In the genomic region with DNA sequence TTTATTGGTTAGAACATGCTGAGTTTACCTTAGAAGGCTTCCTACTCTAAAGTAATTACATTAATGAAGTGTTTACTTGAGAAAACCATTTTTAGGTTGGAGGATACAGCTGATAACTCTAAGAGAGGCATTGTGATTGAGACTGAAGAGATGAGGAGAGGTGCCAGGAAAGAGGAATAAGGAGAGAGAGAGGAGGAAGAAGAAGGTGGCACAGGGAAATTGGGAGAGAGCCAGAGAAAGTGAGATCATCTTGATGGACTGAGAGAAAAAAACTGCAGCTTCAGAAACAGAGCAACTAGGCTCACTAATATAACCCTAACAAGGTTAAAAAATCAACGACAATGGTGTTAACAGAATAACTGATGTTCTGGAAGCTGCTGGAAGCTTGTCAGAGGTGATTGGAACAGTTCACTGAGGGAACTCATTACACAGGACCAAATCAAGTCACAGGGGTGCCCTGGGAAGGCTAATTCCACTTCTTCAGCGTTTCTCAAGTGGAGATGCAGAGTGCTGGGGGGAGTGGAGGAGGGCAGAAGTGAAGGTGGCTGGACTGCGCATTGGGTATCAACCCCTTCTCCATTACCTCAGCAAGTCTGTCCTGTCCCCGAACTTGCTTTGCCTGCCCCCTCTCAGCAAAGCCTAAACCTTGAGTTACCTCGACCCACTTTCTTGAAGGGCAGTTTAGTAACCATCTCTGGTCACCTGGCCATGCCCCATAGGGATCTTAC, we compare ENCODE assay signal across 1 cellular context.
TF ChIP-seq lines count a peak whose summit lies in the region.

No MANE protein-coding gene starts in this region.

TF ChIP-seq in HEK293, 187 proteins besides CTCF, POLR2A, EP300 and RAD21 (continued from another document and continues in another):
- TF ChIP-seq, protein P1, sequence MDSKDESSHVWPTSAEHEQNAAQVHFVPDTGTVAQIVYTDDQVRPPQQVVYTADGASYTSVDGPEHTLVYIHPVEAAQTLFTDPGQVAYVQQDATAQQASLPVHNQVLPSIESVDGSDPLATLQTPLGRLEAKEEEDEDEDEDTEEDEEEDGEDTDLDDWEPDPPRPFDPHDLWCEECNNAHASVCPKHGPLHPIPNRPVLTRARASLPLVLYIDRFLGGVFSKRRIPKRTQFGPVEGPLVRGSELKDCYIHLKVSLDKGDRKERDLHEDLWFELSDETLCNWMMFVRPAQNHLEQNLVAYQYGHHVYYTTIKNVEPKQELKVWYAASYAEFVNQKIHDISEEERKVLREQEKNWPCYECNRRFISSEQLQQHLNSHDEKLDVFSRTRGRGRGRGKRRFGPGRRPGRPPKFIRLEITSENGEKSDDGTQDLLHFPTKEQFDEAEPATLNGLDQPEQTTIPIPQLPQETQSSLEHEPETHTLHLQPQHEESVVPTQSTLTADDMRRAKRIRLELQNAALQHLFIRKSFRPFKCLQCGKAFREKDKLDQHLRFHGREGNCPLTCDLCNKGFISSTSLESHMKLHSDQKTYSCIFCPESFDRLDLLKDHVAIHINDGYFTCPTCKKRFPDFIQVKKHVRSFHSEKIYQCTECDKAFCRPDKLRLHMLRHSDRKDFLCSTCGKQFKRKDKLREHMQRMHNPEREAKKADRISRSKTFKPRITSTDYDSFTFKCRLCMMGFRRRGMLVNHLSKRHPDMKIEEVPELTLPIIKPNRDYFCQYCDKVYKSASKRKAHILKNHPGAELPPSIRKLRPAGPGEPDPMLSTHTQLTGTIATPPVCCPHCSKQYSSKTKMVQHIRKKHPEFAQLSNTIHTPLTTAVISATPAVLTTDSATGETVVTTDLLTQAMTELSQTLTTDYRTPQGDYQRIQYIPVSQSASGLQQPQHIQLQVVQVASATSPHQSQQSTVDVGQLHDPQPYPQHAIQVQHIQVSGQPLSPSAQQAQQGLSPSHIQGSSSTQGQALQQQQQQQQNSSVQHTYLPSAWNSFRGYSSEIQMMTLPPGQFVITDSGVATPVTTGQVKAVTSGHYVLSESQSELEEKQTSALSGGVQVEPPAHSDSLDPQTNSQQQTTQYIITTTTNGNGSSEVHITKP (tag by site-specific recombination; IDR thresholded peaks at IDR 0.05) = peak; percentile 91
- TF ChIP-seq ZXDB (tag by site-specific recombination; IDR thresholded peaks at IDR 0.05) = 0 out of 2 replicates have a peak, but pooled peaks have one; percentile 23
- TF ChIP-seq ZFP41 (tag by site-specific recombination; IDR thresholded peaks at IDR 0.05; ENCODE audit: borderline replicate concordance) = no peak
- TF ChIP-seq ZNF433 (tag by site-specific recombination; IDR thresholded peaks at IDR 0.05; ENCODE audit: low read depth) = no peak
- peak; percentile 60 for TF ChIP-seq ZBTB17 (tag by site-specific recombination; IDR thresholded peaks at IDR 0.05)
- no peak for TF ChIP-seq ZNF169 (tag by site-specific recombination; IDR thresholded peaks at IDR 0.05)
- TF ChIP-seq ZNF561 (tag by site-specific recombination; IDR thresholded peaks at IDR 0.05; ENCODE audit: borderline replicate concordance) = no peak
- TF ChIP-seq KLF7 (tag by site-specific recombination; IDR thresholded peaks at IDR 0.05; ENCODE audit: borderline replicate concordance) = no peak
- no peak for TF ChIP-seq ZNF792 (tag by site-specific recombination; IDR thresholded peaks at IDR 0.05)
- TF ChIP-seq ZNF292 (tag by site-specific recombination; IDR thresholded peaks at IDR 0.05; ENCODE audit: borderline replicate concordance, low read depth) = no peak
- no peak for TF ChIP-seq ZNF132 (tag by site-specific recombination; IDR thresholded peaks at IDR 0.05; ENCODE audit: borderline replicate concordance)
- no peak for TF ChIP-seq ZNF335 (tag by site-specific recombination; conservative IDR thresholded peaks at IDR 0.05)
- TF ChIP-seq ZNF24 (tag by site-specific recombination; IDR thresholded peaks at IDR 0.05) = no peak
- 0 out of 2 replicates have a peak, but pooled peaks have one; percentile 24 for TF ChIP-seq ZNF629 (tag by site-specific recombination; IDR thresholded peaks at IDR 0.05)
- no peak for TF ChIP-seq MZF1 (tag by site-specific recombination; IDR thresholded peaks at IDR 0.05; ENCODE audit: borderline replicate concordance)
- no peak for TF ChIP-seq ZSCAN16 (tag by site-specific recombination; IDR thresholded peaks at IDR 0.05)
- TF ChIP-seq, protein P2, sequence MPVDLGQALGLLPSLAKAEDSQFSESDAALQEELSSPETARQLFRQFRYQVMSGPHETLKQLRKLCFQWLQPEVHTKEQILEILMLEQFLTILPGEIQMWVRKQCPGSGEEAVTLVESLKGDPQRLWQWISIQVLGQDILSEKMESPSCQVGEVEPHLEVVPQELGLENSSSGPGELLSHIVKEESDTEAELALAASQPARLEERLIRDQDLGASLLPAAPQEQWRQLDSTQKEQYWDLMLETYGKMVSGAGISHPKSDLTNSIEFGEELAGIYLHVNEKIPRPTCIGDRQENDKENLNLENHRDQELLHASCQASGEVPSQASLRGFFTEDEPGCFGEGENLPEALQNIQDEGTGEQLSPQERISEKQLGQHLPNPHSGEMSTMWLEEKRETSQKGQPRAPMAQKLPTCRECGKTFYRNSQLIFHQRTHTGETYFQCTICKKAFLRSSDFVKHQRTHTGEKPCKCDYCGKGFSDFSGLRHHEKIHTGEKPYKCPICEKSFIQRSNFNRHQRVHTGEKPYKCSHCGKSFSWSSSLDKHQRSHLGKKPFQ (tag by site-specific recombination; IDR thresholded peaks at IDR 0.05) = no peak
- TF ChIP-seq ZNF664 (tag by site-specific recombination; IDR thresholded peaks at IDR 0.05) = no peak
- peak; percentile 36; the same call in 1 of the 2 replicates for TF ChIP-seq ZBTB20 (tag by site-specific recombination; IDR thresholded peaks at IDR 0.05)
- TF ChIP-seq OSR2 (tag by site-specific recombination; IDR thresholded peaks at IDR 0.05) = no peak
- TF ChIP-seq ZBTB8A (tag by site-specific recombination; IDR thresholded peaks at IDR 0.05) = no peak
- no peak for TF ChIP-seq KLF9 (tag by site-specific recombination; IDR thresholded peaks at IDR 0.05; ENCODE audit: low read depth)
- no peak for TF ChIP-seq ZNF221 (tag by site-specific recombination; IDR thresholded peaks at IDR 0.05; ENCODE audit: borderline replicate concordance)
- no peak for TF ChIP-seq ZNF791 (tag by site-specific recombination; IDR thresholded peaks at IDR 0.05)
- TF ChIP-seq, protein P3, sequence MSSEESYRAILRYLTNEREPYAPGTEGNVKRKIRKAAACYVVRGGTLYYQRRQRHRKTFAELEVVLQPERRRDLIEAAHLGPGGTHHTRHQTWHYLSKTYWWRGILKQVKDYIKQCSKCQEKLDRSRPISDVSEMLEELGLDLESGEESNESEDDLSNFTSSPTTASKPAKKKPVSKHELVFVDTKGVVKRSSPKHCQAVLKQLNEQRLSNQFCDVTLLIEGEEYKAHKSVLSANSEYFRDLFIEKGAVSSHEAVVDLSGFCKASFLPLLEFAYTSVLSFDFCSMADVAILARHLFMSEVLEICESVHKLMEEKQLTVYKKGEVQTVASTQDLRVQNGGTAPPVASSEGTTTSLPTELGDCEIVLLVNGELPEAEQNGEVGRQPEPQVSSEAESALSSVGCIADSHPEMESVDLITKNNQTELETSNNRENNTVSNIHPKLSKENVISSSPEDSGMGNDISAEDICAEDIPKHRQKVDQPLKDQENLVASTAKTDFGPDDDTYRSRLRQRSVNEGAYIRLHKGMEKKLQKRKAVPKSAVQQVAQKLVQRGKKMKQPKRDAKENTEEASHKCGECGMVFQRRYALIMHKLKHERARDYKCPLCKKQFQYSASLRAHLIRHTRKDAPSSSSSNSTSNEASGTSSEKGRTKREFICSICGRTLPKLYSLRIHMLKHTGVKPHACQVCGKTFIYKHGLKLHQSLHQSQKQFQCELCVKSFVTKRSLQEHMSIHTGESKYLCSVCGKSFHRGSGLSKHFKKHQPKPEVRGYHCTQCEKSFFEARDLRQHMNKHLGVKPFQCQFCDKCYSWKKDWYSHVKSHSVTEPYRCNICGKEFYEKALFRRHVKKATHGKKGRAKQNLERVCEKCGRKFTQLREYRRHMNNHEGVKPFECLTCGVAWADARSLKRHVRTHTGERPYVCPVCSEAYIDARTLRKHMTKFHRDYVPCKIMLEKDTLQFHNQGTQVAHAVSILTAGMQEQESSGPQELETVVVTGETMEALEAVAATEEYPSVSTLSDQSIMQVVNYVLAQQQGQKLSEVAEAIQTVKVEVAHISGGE (tag by site-specific recombination; conservative IDR thresholded peaks at IDR 0.05; ENCODE audit: low read depth) = peak; percentile 88
- TF ChIP-seq ZNF214 (tag by site-specific recombination; IDR thresholded peaks at IDR 0.05; ENCODE audit: borderline replicate concordance) = no peak
- no peak for TF ChIP-seq ZNF623 (tag by site-specific recombination; IDR thresholded peaks at IDR 0.05)
- no peak for TF ChIP-seq ZNF768 (tag by site-specific recombination; IDR thresholded peaks at IDR 0.05)
- TF ChIP-seq, protein P4, sequence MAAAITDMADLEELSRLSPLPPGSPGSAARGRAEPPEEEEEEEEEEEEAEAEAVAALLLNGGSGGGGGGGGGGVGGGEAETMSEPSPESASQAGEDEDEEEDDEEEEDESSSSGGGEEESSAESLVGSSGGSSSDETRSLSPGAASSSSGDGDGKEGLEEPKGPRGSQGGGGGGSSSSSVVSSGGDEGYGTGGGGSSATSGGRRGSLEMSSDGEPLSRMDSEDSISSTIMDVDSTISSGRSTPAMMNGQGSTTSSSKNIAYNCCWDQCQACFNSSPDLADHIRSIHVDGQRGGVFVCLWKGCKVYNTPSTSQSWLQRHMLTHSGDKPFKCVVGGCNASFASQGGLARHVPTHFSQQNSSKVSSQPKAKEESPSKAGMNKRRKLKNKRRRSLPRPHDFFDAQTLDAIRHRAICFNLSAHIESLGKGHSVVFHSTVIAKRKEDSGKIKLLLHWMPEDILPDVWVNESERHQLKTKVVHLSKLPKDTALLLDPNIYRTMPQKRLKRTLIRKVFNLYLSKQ (tag by site-specific recombination; IDR thresholded peaks at IDR 0.05; ENCODE audit: borderline replicate concordance) = no peak
- TF ChIP-seq ZNF416 (tag by site-specific recombination; IDR thresholded peaks at IDR 0.05) = no peak
- TF ChIP-seq, protein P5, sequence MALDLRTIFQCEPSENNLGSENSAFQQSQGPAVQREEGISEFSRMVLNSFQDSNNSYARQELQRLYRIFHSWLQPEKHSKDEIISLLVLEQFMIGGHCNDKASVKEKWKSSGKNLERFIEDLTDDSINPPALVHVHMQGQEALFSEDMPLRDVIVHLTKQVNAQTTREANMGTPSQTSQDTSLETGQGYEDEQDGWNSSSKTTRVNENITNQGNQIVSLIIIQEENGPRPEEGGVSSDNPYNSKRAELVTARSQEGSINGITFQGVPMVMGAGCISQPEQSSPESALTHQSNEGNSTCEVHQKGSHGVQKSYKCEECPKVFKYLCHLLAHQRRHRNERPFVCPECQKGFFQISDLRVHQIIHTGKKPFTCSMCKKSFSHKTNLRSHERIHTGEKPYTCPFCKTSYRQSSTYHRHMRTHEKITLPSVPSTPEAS (tag by site-specific recombination; IDR thresholded peaks at IDR 0.05) = no peak
- TF ChIP-seq OVOL3 (tag by site-specific recombination; IDR thresholded peaks at IDR 0.05) = no peak; the same call in 1 of the 2 replicates
- TF ChIP-seq ZNF223 (tag by site-specific recombination; IDR thresholded peaks at IDR 0.05) = peak; percentile 94
- TF ChIP-seq GLIS2 (tag by site-specific recombination; IDR thresholded peaks at IDR 0.05) = no peak
- no peak for TF ChIP-seq ZNF211 (tag by site-specific recombination; IDR thresholded peaks at IDR 0.05; ENCODE audit: low read depth)
- TF ChIP-seq ZNF837 (tag by site-specific recombination; IDR thresholded peaks at IDR 0.05) = no peak
- no peak for TF ChIP-seq ZNF133 (tag by site-specific recombination; IDR thresholded peaks at IDR 0.05)
- TF ChIP-seq SP7 (tag by site-specific recombination; IDR thresholded peaks at IDR 0.05) = peak; percentile 45; the same call in 1 of the 2 replicates
- no peak for TF ChIP-seq ZNF266 (tag by site-specific recombination; IDR thresholded peaks at IDR 0.05; ENCODE audit: low read depth)
- TF ChIP-seq KLF16 (tag by site-specific recombination; IDR thresholded peaks at IDR 0.05) = no peak
- TF ChIP-seq ZNF23 (tag by site-specific recombination; IDR thresholded peaks at IDR 0.05; ENCODE audit: borderline replicate concordance) = no peak
- TF ChIP-seq ZNF10 (tag by site-specific recombination; IDR thresholded peaks at IDR 0.05) = peak; percentile 21; the same call in 1 of the 2 replicates
- TF ChIP-seq ZNF610 (tag by site-specific recombination; IDR thresholded peaks at IDR 0.05; ENCODE audit: borderline replicate concordance) = no peak
- TF ChIP-seq ZNF324 (tag by site-specific recombination; IDR thresholded peaks at IDR 0.05) = no peak
- TF ChIP-seq REPIN1 (tag by site-specific recombination; IDR thresholded peaks at IDR 0.05; ENCODE audit: low read depth) = no peak
- TF ChIP-seq ZBTB7A (tag by site-specific recombination; IDR thresholded peaks at IDR 0.05; ENCODE audit: low read depth) = 0 out of 2 replicates have a peak, but pooled peaks have one; percentile 42
- peak; percentile 41; the same call in 1 of the 2 replicates for TF ChIP-seq FEZF1 (tag by site-specific recombination; IDR thresholded peaks at IDR 0.05)
- TF ChIP-seq ZNF354C (tag by site-specific recombination; IDR thresholded peaks at IDR 0.05; ENCODE audit: borderline replicate concordance, low read depth) = no peak
- TF ChIP-seq KLF10 (tag by site-specific recombination; IDR thresholded peaks at IDR 0.05) = no peak
- TF ChIP-seq ZNF16 (tag by site-specific recombination; IDR thresholded peaks at IDR 0.05; ENCODE audit: low read depth) = no peak
- TF ChIP-seq ZNF624 (tag by site-specific recombination; IDR thresholded peaks at IDR 0.05) = no peak
- TF ChIP-seq, protein P6, sequence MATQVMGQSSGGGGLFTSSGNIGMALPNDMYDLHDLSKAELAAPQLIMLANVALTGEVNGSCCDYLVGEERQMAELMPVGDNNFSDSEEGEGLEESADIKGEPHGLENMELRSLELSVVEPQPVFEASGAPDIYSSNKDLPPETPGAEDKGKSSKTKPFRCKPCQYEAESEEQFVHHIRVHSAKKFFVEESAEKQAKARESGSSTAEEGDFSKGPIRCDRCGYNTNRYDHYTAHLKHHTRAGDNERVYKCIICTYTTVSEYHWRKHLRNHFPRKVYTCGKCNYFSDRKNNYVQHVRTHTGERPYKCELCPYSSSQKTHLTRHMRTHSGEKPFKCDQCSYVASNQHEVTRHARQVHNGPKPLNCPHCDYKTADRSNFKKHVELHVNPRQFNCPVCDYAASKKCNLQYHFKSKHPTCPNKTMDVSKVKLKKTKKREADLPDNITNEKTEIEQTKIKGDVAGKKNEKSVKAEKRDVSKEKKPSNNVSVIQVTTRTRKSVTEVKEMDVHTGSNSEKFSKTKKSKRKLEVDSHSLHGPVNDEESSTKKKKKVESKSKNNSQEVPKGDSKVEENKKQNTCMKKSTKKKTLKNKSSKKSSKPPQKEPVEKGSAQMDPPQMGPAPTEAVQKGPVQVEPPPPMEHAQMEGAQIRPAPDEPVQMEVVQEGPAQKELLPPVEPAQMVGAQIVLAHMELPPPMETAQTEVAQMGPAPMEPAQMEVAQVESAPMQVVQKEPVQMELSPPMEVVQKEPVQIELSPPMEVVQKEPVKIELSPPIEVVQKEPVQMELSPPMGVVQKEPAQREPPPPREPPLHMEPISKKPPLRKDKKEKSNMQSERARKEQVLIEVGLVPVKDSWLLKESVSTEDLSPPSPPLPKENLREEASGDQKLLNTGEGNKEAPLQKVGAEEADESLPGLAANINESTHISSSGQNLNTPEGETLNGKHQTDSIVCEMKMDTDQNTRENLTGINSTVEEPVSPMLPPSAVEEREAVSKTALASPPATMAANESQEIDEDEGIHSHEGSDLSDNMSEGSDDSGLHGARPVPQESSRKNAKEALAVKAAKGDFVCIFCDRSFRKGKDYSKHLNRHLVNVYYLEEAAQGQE (tag by site-specific recombination; IDR thresholded peaks at IDR 0.05) = no peak
- no peak for TF ChIP-seq ZNF658 (tag by site-specific recombination; IDR thresholded peaks at IDR 0.05)
